ENCODE assay signal across 36 cellular contexts in genomic region chr2:102522890-102523289, GRCh38. TPM values are rescaled to one million over a fixed set of nuclear protein-coding genes. Genes with fewer than 3 reads are reported as not detected.
"Had no signal": no experiment of that assay in that cellular context is flagged by ENCODE, and none has a peak within 500 bp of the region (broad histone marks: within the 10 kb centered on the region; RNA-seq: fewer than 3 reads in every experiment).

No MANE protein-coding gene starts in this region.

- H3K27me3 Mint-ChIP-seq: activated naive CD4-positive, alpha-beta T cell treated with anti-CD3 and anti-CD28 coated beads, Interleukin-2, amount 50 U/mL, for 24 hours had no signal

- DNase-seq: activated B cell treated with CpG ODN at 0.5 μM for 24 hours; activated CD4-positive, alpha-beta memory T cell treated with anti-CD3 and anti-CD28 coated beads for 36 hours; activated CD4-positive, alpha-beta T cell treated with anti-CD3 and anti-CD28 coated beads for 48 hours; activated CD8-positive, alpha-beta memory T cell treated with anti-CD3 and anti-CD28 coated beads, Interleukin-2, amount 10 ng/mL, durations not matched to agents 7 days and 5 days; activated CD8-positive, alpha-beta memory T cell treated with anti-CD3 and anti-CD28 coated beads, Interleukin-2, amount 50 U/mL, for 4 hours; activated CD8-positive, alpha-beta T cell treated with anti-CD3 and anti-CD28 coated beads, Interleukin-2, amount 10 ng/mL, durations not matched to agents 7 days and 5 days; activated effector memory CD4-positive, alpha-beta T cell treated with anti-CD3 and anti-CD28 coated beads, Interleukin-2, amount 50 U/mL, for 16 hours; activated naive CD4-positive, alpha-beta T cell treated with anti-CD3 and anti-CD28 coated beads for 36 hours; activated naive CD8-positive, alpha-beta T cell treated with anti-CD3 and anti-CD28 coated beads for 36 hours; activated naive CD8-positive, alpha-beta T cell treated with anti-CD3 and anti-CD28 coated beads, Interleukin-2, amount 50 U/mL, for 24 hours; activated T-cell treated with anti-CD3 and anti-CD28 coated beads, Interleukin-2, amount 50 U/mL, for 1 hour; activated T-cell treated with anti-CD3 and anti-CD28 coated beads, Interleukin-2, amount 50 U/mL, for 48 hours; adrenal gland; amygdala; aorta; body of pancreas; caudate nucleus; cerebellar nuclear complex; colonic mucosa; effector CD8-positive, alpha-beta T cell; erythroblast; foreskin keratinocyte; gastrocnemius medialis; glutamatergic neuron; heart left ventricle; T-helper 1 cell; T-helper 17 cell; T1000; WERI-Rb-1 had no signal

- H3K4me1 Mint-ChIP-seq: activated B cell treated with CpG ODN at 0.5 μM for 24 hours; activated CD8-positive, alpha-beta memory T cell treated with anti-CD3 and anti-CD28 coated beads, Interleukin-2, amount 10 ng/mL, durations not matched to agents 7 days and 5 days; activated naive CD4-positive, alpha-beta T cell treated with anti-CD3 and anti-CD28 coated beads, Interleukin-2, amount 50 U/mL, for 24 hours; activated naive CD8-positive, alpha-beta T cell treated with anti-CD3 and anti-CD28 coated beads, Interleukin-2, amount 50 U/mL, for 24 hours; T-helper 17 cell had no signal

- H3K27ac ChIP-seq: adrenal gland, body of pancreas, colonic mucosa, esophagus muscularis mucosa, foreskin keratinocyte, gastrocnemius medialis, heart left ventricle, WERI-Rb-1 had no signal

- H3K4me3 ChIP-seq: adrenal gland, body of pancreas, colonic mucosa, esophagus muscularis mucosa, gastrocnemius medialis, heart left ventricle had no signal

- H3K27me3 ChIP-seq: adrenal gland, body of pancreas, colonic mucosa, esophagus muscularis mucosa, gastrocnemius medialis had no signal

- H3K9me3 Mint-ChIP-seq: activated B cell treated with CpG ODN at 0.5 μM for 24 hours; activated CD4-positive, alpha-beta memory T cell treated with anti-CD3 and anti-CD28 coated beads for 36 hours; activated naive CD4-positive, alpha-beta T cell treated with anti-CD3 and anti-CD28 coated beads for 36 hours; activated naive CD4-positive, alpha-beta T cell treated with anti-CD3 and anti-CD28 coated beads, Interleukin-2, amount 50 U/mL, for 24 hours; activated naive CD8-positive, alpha-beta T cell treated with anti-CD3 and anti-CD28 coated beads for 36 hours; activated naive CD8-positive, alpha-beta T cell treated with anti-CD3 and anti-CD28 coated beads, Interleukin-2, amount 50 U/mL, for 24 hours; activated T-helper 1 cell treated with anti-CD3 and anti-CD28 coated beads, Interleukin-12 subunit alpha, Interleukin-12 subunit beta, Interleukin-2, Interleukin-4 antibody, amounts not matched to agents 30 ng/mL and 10 ng/mL and 1 ng/mL, durations not matched to agents 14 hours and 24 hours and 36 hours; activated T-helper 2 cell treated with anti-CD3 and anti-CD28 coated beads, Interferon-gamma antibody, Interleukin-2, Interleukin-4, amounts not matched to agents 10 μg/mL and 5 μg/mL and 100 μg/mL, durations not matched to agents 14 hours and 24 hours and 36 hours; T-helper 2 cell treated with Interferon-gamma antibody and Interleukin-4, amounts not matched to agents 5 μg/mL and 100 μg/mL, for 36 hours had no signal

- ATAC-seq: activated CD4-positive, CD25-positive, alpha-beta regulatory T cell treated with anti-CD3 and anti-CD28 coated beads, Interleukin-2, amount 50 U/mL, for 24 hours; activated CD8-positive, alpha-beta memory T cell treated with anti-CD3 and anti-CD28 coated beads, Interleukin-2, amount 10 ng/mL, durations not matched to agents 7 days and 5 days; activated CD8-positive, alpha-beta T cell treated with anti-CD3 and anti-CD28 coated beads, Interleukin-2, amount 10 ng/mL, durations not matched to agents 7 days and 5 days; activated naive CD8-positive, alpha-beta T cell treated with anti-CD3 and anti-CD28 coated beads, Interleukin-2, amount 50 U/mL, for 24 hours; body of pancreas; gastrocnemius medialis; heart left ventricle; T-helper 17 cell had no signal

- H3K4me3 Mint-ChIP-seq: activated B cell treated with CpG ODN at 0.5 μM for 24 hours; activated CD4-positive, alpha-beta memory T cell treated with anti-CD3 and anti-CD28 coated beads for 36 hours; activated CD8-positive, alpha-beta memory T cell treated with anti-CD3 and anti-CD28 coated beads, Interleukin-2, amount 10 ng/mL, durations not matched to agents 7 days and 5 days; activated CD8-positive, alpha-beta T cell treated with anti-CD3 and anti-CD28 coated beads, Interleukin-2, amount 10 ng/mL, durations not matched to agents 7 days and 5 days; activated naive CD4-positive, alpha-beta T cell treated with anti-CD3 and anti-CD28 coated beads for 36 hours; activated naive CD4-positive, alpha-beta T cell treated with anti-CD3 and anti-CD28 coated beads, Interleukin-2, amount 50 U/mL, for 24 hours; activated naive CD8-positive, alpha-beta T cell treated with anti-CD3 and anti-CD28 coated beads for 36 hours; activated naive CD8-positive, alpha-beta T cell treated with anti-CD3 and anti-CD28 coated beads, Interleukin-2, amount 50 U/mL, for 24 hours; activated T-helper 1 cell treated with anti-CD3 and anti-CD28 coated beads, Interleukin-12 subunit alpha, Interleukin-12 subunit beta, Interleukin-2, Interleukin-4 antibody, amounts not matched to agents 30 ng/mL and 10 ng/mL and 1 ng/mL, durations not matched to agents 14 hours and 24 hours and 36 hours; T-helper 17 cell; T-helper 2 cell treated with Interferon-gamma antibody and Interleukin-4, amounts not matched to agents 5 μg/mL and 100 μg/mL, for 36 hours had no signal

- H3K4me1 ChIP-seq: adrenal gland, colonic mucosa, esophagus muscularis mucosa, foreskin keratinocyte, gastrocnemius medialis, heart left ventricle had no signal

- H3K36me3 ChIP-seq: adrenal gland, colonic mucosa, esophagus muscularis mucosa, gastrocnemius medialis, heart left ventricle, WERI-Rb-1 had no signal

- H3K27ac Mint-ChIP-seq: activated B cell treated with CpG ODN at 0.5 μM for 24 hours; activated CD4-positive, alpha-beta memory T cell treated with anti-CD3 and anti-CD28 coated beads for 36 hours; activated CD8-positive, alpha-beta memory T cell treated with anti-CD3 and anti-CD28 coated beads, Interleukin-2, amount 10 ng/mL, durations not matched to agents 7 days and 5 days; activated CD8-positive, alpha-beta T cell treated with anti-CD3 and anti-CD28 coated beads, Interleukin-2, amount 10 ng/mL, durations not matched to agents 7 days and 5 days; activated naive CD4-positive, alpha-beta T cell treated with anti-CD3 and anti-CD28 coated beads for 36 hours; activated naive CD4-positive, alpha-beta T cell treated with anti-CD3 and anti-CD28 coated beads, Interleukin-2, amount 50 U/mL, for 24 hours; activated naive CD8-positive, alpha-beta T cell treated with anti-CD3 and anti-CD28 coated beads for 36 hours; activated naive CD8-positive, alpha-beta T cell treated with anti-CD3 and anti-CD28 coated beads, Interleukin-2, amount 50 U/mL, for 24 hours; activated T-helper 1 cell treated with anti-CD3 and anti-CD28 coated beads, Interleukin-12 subunit alpha, Interleukin-12 subunit beta, Interleukin-2, Interleukin-4 antibody, amounts not matched to agents 30 ng/mL and 10 ng/mL and 1 ng/mL, durations not matched to agents 14 hours and 24 hours and 36 hours; activated T-helper 2 cell treated with anti-CD3 and anti-CD28 coated beads, Interferon-gamma antibody, Interleukin-2, Interleukin-4, amounts not matched to agents 10 μg/mL and 5 μg/mL and 100 μg/mL, durations not matched to agents 14 hours and 24 hours and 36 hours; T-helper 17 cell; T-helper 2 cell treated with Interferon-gamma antibody and Interleukin-4, amounts not matched to agents 5 μg/mL and 100 μg/mL, for 36 hours had no signal

- H3K36me3 Mint-ChIP-seq: activated CD4-positive, alpha-beta memory T cell treated with anti-CD3 and anti-CD28 coated beads for 36 hours; activated CD8-positive, alpha-beta memory T cell treated with anti-CD3 and anti-CD28 coated beads, Interleukin-2, amount 10 ng/mL, durations not matched to agents 7 days and 5 days; activated naive CD4-positive, alpha-beta T cell treated with anti-CD3 and anti-CD28 coated beads, Interleukin-2, amount 50 U/mL, for 24 hours; activated naive CD8-positive, alpha-beta T cell treated with anti-CD3 and anti-CD28 coated beads for 36 hours had no signal

- H3K9me3 ChIP-seq: adrenal gland, body of pancreas, colonic mucosa, esophagus muscularis mucosa, gastrocnemius medialis, heart left ventricle had no signal

RNA-seq across cellular contexts. Expression of gene SLC9A4, which starts 49.9 kb away (rescaled TPM):
- total RNA-seq: activated naive CD8-positive, alpha-beta T cell treated with anti-CD3 and anti-CD28 coated beads for 36 hours; activated T-helper 1 cell treated with anti-CD3 and anti-CD28 coated beads, Interleukin-12 subunit alpha, Interleukin-12 subunit beta, Interleukin-2, Interleukin-4 antibody, amounts not matched to agents 30 ng/mL and 10 ng/mL and 1 ng/mL, durations not matched to agents 14 hours and 24 hours and 36 hours; adrenal gland; dermis microvascular lymphatic vessel endothelial cell; esophagus muscularis mucosa; foreskin keratinocyte; gastrocnemius medialis; heart left ventricle had no signal
- polyA plus RNA-seq: adrenal gland, aorta, foreskin keratinocyte, heart left ventricle had no signal
